In the genomic region with DNA sequence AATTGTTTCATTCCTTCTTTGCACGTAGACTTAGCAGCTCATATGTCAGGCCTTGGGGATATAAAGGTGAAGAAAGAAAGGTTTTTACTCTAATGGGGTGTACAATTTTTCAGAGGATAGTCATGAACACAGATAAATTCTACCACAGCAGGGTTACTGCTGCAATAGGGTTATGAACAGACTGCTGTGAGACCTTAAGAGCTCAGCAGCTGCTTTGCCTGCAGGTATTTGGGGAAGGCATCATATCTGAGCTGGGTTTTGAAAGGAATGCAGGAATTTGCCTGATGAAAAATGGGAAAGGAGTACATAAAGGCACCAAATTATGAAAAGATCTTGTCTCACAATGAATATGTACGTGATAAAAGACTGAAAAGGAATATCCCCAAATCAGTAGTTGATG, we compare ENCODE assay signal across 35 cellular contexts.
A peak's percentile ranks its signal among the peaks of the same experiment; 100 is the strongest.
DNase-seq lines count a peak whose midpoint lies in the region; ATAC-seq and TF ChIP-seq lines count a peak whose summit lies in the region.
"Had no signal": no experiment of that assay in that cellular context is flagged by ENCODE, and none has a peak within 500 bp of the region (broad histone marks: within the 10 kb centered on the region; RNA-seq: fewer than 3 reads in every experiment).

No MANE protein-coding gene starts in this region.

- TF ChIP-seq CTCF in chondrocyte (IDR thresholded peaks at IDR 0.05) = no peak
- no peak for TF ChIP-seq CTCF in mesothelial cell of epicardium (IDR thresholded peaks at IDR 0.05; ENCODE audit: unreplicated experiment)

- ATAC-seq in HG03571 (IDR thresholded peaks at IDR 0.05; ENCODE audit: unreplicated experiment) = no peak
- no peak for ATAC-seq in HG03457 (IDR thresholded peaks at IDR 0.05; ENCODE audit: unreplicated experiment)
- ATAC-seq: gastrocnemius medialis, K562, left lobe of liver, right lobe of liver had no signal

- H3K36me3 ChIP-seq in SJCRH30 = peaks cover 11% of the 10 kb centered on the region; the same call in 1 of the 2 replicates
- H3K36me3 ChIP-seq: esophagus squamous epithelium, gastrocnemius medialis, Peyer's patch, right lobe of liver, stomach had no signal

- no peak overlapping the region for H3K4me3 ChIP-seq in SJCRH30
- H3K4me3 ChIP-seq: dorsolateral prefrontal cortex, esophagus squamous epithelium, gastrocnemius medialis, K562, Peyer's patch, right lobe of liver, stomach had no signal

- peaks cover 23% of the 10 kb centered on the region for H3K9me3 ChIP-seq in SJCRH30 (replicated peaks)
- H3K9me3 ChIP-seq: esophagus squamous epithelium, Peyer's patch, right lobe of liver had no signal

- H3K4me1 ChIP-seq in SJCRH30 = no peaks in the 10 kb centered on the region
- H3K4me1 ChIP-seq: esophagus squamous epithelium, gastrocnemius medialis, Peyer's patch, right lobe of liver, stomach had no signal

- H3K4me1 Mint-ChIP-seq in chondrocyte (ENCODE audit: low read depth) (peaks cover 24% of the 10 kb centered on the region), mesothelial cell of epicardium (peaks cover 21% of the 10 kb centered on the region)
- H3K4me1 Mint-ChIP-seq: activated CD4-positive, alpha-beta T cell treated with anti-CD3 and anti-CD28 coated beads, Interleukin-2, amount 10 ng/mL, durations not matched to agents 24 days and 14 days; memory B cell had no signal

- H3K27ac ChIP-seq in SJCRH30 = no peak overlapping the region
- H3K27ac ChIP-seq: 22Rv1, dorsolateral prefrontal cortex, esophagus squamous epithelium, gastrocnemius medialis, Peyer's patch, right lobe of liver, stomach, WERI-Rb-1 had no signal

- H3K4me3 Mint-ChIP-seq in chondrocyte (ENCODE audit: unreplicated experiment) (no peak overlapping the region), mesothelial cell of epicardium (no peak overlapping the region)
- H3K4me3 Mint-ChIP-seq: activated CD4-positive, alpha-beta T cell treated with anti-CD3 and anti-CD28 coated beads, Interleukin-2, amount 10 ng/mL, durations not matched to agents 24 days and 14 days; activated naive CD8-positive, alpha-beta T cell; memory B cell had no signal

- H3K36me3 Mint-ChIP-seq in chondrocyte (ENCODE audit: low read depth) (peaks cover 1% of the 10 kb centered on the region), mesothelial cell of epicardium (peaks cover 2% of the 10 kb centered on the region)
- H3K36me3 Mint-ChIP-seq: memory B cell had no signal

- no peaks in the 10 kb centered on the region for H3K27me3 ChIP-seq in SJCRH30
- H3K27me3 ChIP-seq: dorsolateral prefrontal cortex, esophagus squamous epithelium, gastrocnemius medialis, Peyer's patch, right lobe of liver, stomach had no signal

- peaks cover 2% of the 10 kb centered on the region for H3K9me3 Mint-ChIP-seq in chondrocyte (ENCODE audit: low read depth)
- H3K9me3 Mint-ChIP-seq in mesothelial cell of epicardium = peaks cover 4% of the 10 kb centered on the region
- H3K9me3 Mint-ChIP-seq: activated CD4-positive, alpha-beta T cell treated with anti-CD3 and anti-CD28 coated beads, Interleukin-2, amount 10 ng/mL, durations not matched to agents 24 days and 14 days had no signal

- peak; percentile 39 for DNase-seq in DMS 273 (lab: John Stamatoyannopoulos, UW; ENCODE audit: unreplicated experiment)
- no peak for DNase-seq in DMS 273 treated with DMSO at 0.1 percent for 48 hours (lab: John Stamatoyannopoulos, UW)
- peak; percentile 25 to 54 for DNase-seq in SJCRH30
- DNase-seq in chondrocyte (ENCODE audit: low spot score) = no peak
- no peak for DNase-seq in mesothelial cell of epicardium (ENCODE audit: low spot score in 2 of 2, unreplicated experiment in 2 of 2)
- DNase-seq in HCEC 1CT = no peak
- DNase-seq: activated CD4-positive, alpha-beta T cell treated with anti-CD3 and anti-CD28 coated beads, Interleukin-2, amount 10 ng/mL, durations not matched to agents 24 days and 14 days; activated effector memory CD4-positive, alpha-beta T cell treated with Interleukin-2 at 50 U/mL for 16 hours; activated T-cell treated with anti-CD3 and anti-CD28 coated beads, Interleukin-2, amount 50 U/mL, for 1 hour; aorta; C1 segment of cervical spinal cord; cerebellar nuclear complex; COR-L47; DND-41; dorsolateral prefrontal cortex; esophagus squamous epithelium; gastrocnemius medialis; NCI-H1092; NCI-H187; NCI-H2171 treated with DMSO at 0.1 percent for 48 hours; Peyer's patch; right lobe of liver; SHP77; stimulated activated CD4-positive, alpha-beta T cell treated with anti-CD3 and anti-CD28 coated beads, Interleukin-12 subunit alpha, Interleukin-12 subunit beta, amount 100 ng/mL, for 4 hours; stimulated activated CD4-positive, alpha-beta T cell treated with anti-CD3 and anti-CD28 coated beads, Interleukin-2, amount 100 ng/mL, for 48 hours; stomach; T1000; WERI-Rb-1 had no signal

- no peaks in the 10 kb centered on the region for H3K27me3 Mint-ChIP-seq in chondrocyte (ENCODE audit: low read depth)
- H3K27me3 Mint-ChIP-seq in mesothelial cell of epicardium (ENCODE audit: low read depth) = no peaks in the 10 kb centered on the region

- H3K27ac Mint-ChIP-seq in chondrocyte (ENCODE audit: unreplicated experiment) = peak overlapping the region; percentile 10
- peak overlapping the region; percentile 21 for H3K27ac Mint-ChIP-seq in mesothelial cell of epicardium
- H3K27ac Mint-ChIP-seq: activated CD4-positive, alpha-beta T cell treated with anti-CD3 and anti-CD28 coated beads, Interleukin-2, amount 10 ng/mL, durations not matched to agents 24 days and 14 days; activated naive CD8-positive, alpha-beta T cell; memory B cell had no signal

Comparison
In these comparisons a context has a peak if more than half of its experiments do, and no peak if none do; other contexts are left out.
1. DNase-seq: peak in DMS 273 (single experiment) and SJCRH30 (2 of 2); none in DMS 273 treated with DMSO at 0.1 percent for 48 hours (single experiment), chondrocyte (single experiment), mesothelial cell of epicardium (0 of 2) and HCEC 1CT (single experiment).